14 cellular contexts compared by ENCODE assay signal in genomic region chr15:70902105-70902504, GRCh38. TPM values are rescaled to one million over a fixed set of nuclear protein-coding genes. Genes with fewer than 3 reads are reported as not detected.
DNase-seq lines count a peak whose midpoint lies in the region; ATAC-seq, FAIRE-seq and TF ChIP-seq lines count a peak whose summit lies in the region.
"Had no signal": no experiment of that assay in that cellular context is flagged by ENCODE, and none has a peak within 500 bp of the region (broad histone marks: within the 10 kb centered on the region; RNA-seq: fewer than 3 reads in every experiment).

No MANE protein-coding gene starts in this region.

- 64% methylated on average over 2 of the region's 2 CpGs for WGBS in prostate gland

- peaks cover 0 to 4% of the 10 kb centered on the region in 2 donors for H3K36me3 ChIP-seq in prostate gland

- H3K4me1 ChIP-seq in prostate gland (replicated peaks), result no peaks in the 10 kb centered on the region

- no peak for TF ChIP-seq CTCF in astrocyte of the spinal cord (IDR thresholded peaks at IDR 0.05; ENCODE audit: low read depth, low read length)
- TF ChIP-seq CTCF in prostate gland (IDR thresholded peaks at IDR 0.05), result no peak

- H3K4me1 Mint-ChIP-seq in activated CD4-positive, alpha-beta T cell treated with anti-CD3 and anti-CD28 coated beads, Interleukin-2, amount 10 ng/mL, durations not matched to agents 24 days and 14 days, result no peaks in the 10 kb centered on the region

- H3K9me3 Mint-ChIP-seq in activated CD4-positive, alpha-beta T cell treated with anti-CD3 and anti-CD28 coated beads, Interleukin-2, amount 10 ng/mL, durations not matched to agents 24 days and 14 days, result peaks cover 3% of the 10 kb centered on the region

- H3K27ac ChIP-seq in prostate gland, result no peak overlapping the region
- H3K27ac ChIP-seq: C4-2B had no signal

- H3K27me3 Mint-ChIP-seq in activated CD4-positive, alpha-beta T cell treated with anti-CD3 and anti-CD28 coated beads, Interleukin-2, amount 10 ng/mL, durations not matched to agents 24 days and 14 days, result peaks cover 20% of the 10 kb centered on the region

- peak; percentile 68 for DNase-seq in AG08395 (ENCODE audit: low spot score)
- peak; percentile 67 for DNase-seq in HTR-8/SVneo (ENCODE audit: insufficient read length, low spot score)
- peak; percentile 88 for DNase-seq in astrocyte of the spinal cord (ENCODE audit: low read depth, low spot score)
- DNase-seq in kidney tubule cell (ENCODE audit: low spot score), result peak; percentile 85
- no peak for DNase-seq in prostate gland (ENCODE audit: low spot score)
- DNase-seq in activated CD4-positive, alpha-beta T cell treated with anti-CD3 and anti-CD28 coated beads, Interleukin-2, amount 10 ng/mL, durations not matched to agents 24 days and 14 days, result no peak
- DNase-seq: activated CD4-positive, alpha-beta T cell treated with anti-CD3 and anti-CD28 coated beads, Interleukin-2, amount 50 U/mL, for 48 hours; hypothalamus; NCI-H2029; nucleus accumbens; RPMI8226 had no signal

- no peaks in the 10 kb centered on the region for H3K9me3 ChIP-seq in prostate gland

- H3K27ac Mint-ChIP-seq in activated CD4-positive, alpha-beta T cell treated with anti-CD3 and anti-CD28 coated beads, Interleukin-2, amount 10 ng/mL, durations not matched to agents 24 days and 14 days, result no peak overlapping the region

- no peaks in the 10 kb centered on the region for H3K36me3 Mint-ChIP-seq in activated CD4-positive, alpha-beta T cell treated with anti-CD3 and anti-CD28 coated beads, Interleukin-2, amount 10 ng/mL, durations not matched to agents 24 days and 14 days (ENCODE audit: low read depth)

- no peak overlapping the region for H3K4me3 ChIP-seq in astrocyte of the spinal cord (ENCODE audit: low read depth, low read length)
- H3K4me3 ChIP-seq in prostate gland, result no peak overlapping the region

- no peak overlapping the region for H3K4me3 Mint-ChIP-seq in activated CD4-positive, alpha-beta T cell treated with anti-CD3 and anti-CD28 coated beads, Interleukin-2, amount 10 ng/mL, durations not matched to agents 24 days and 14 days

- FAIRE-seq in HTR-8/SVneo (lab: Jason Lieb, UNC), result peak; percentile 91

- in situ Hi-C loops in astrocyte of the spinal cord (cut with HindIII; ENCODE audit: low sequenced_read_pairs), result no loop called here

- no peak for TF ChIP-seq POLR2A in prostate gland (IDR thresholded peaks at IDR 0.05)

- ATAC-seq in HG03460 (IDR thresholded peaks at IDR 0.05; ENCODE audit: unreplicated experiment), result no peak
- no peak for ATAC-seq in HG02938 (IDR thresholded peaks at IDR 0.05; ENCODE audit: unreplicated experiment)

- no peaks in the 10 kb centered on the region for H3K27me3 ChIP-seq in prostate gland (replicated peaks; ENCODE audit: insufficient read depth)

- intact Hi-C loops in prostate gland (cut with DNase I), result no loop called here
- intact Hi-C loops in activated CD4-positive, alpha-beta T cell treated with anti-CD3 and anti-CD28 coated beads, Interleukin-2, amount 10 ng/mL, durations not matched to agents 24 days and 14 days (cut with micrococcal nuclease), result no loop called here

RNA-seq across cellular contexts. Expression of gene LRRC49, which starts 9.5 kb away (rescaled TPM):
- 10 to 100 TPM in 1 of 2 donors, 1 to 10 TPM in 1; 9.8 to 13.3 TPM for total RNA-seq in prostate gland
- not detected in 2 replicates for total RNA-seq in activated CD4-positive, alpha-beta T cell treated with anti-CD3 and anti-CD28 coated beads, Interleukin-2, amount 10 ng/mL, durations not matched to agents 24 days and 14 days

RNA-seq across cellular contexts. Expression of gene THAP10, which starts 9.9 kb away (rescaled TPM):
- total RNA-seq in prostate gland, result 1 to 10 TPM; 3.2 to 6.6 TPM
- total RNA-seq in activated CD4-positive, alpha-beta T cell treated with anti-CD3 and anti-CD28 coated beads, Interleukin-2, amount 10 ng/mL, durations not matched to agents 24 days and 14 days, result not detected in 2 replicates

RNA-seq across cellular contexts. Expression of gene LARP6, which starts 48.1 kb away (rescaled TPM):
- 10 to 100 TPM; 24.6 to 43.3 TPM for total RNA-seq in prostate gland
- total RNA-seq in activated CD4-positive, alpha-beta T cell treated with anti-CD3 and anti-CD28 coated beads, Interleukin-2, amount 10 ng/mL, durations not matched to agents 24 days and 14 days, result not detected in 2 replicates

Comparison
In these comparisons a context has a peak if more than half of its experiments do, and no peak if none do; other contexts are left out.
1. DNase-seq: peak in AG08395 (single experiment), HTR-8/SVneo (single experiment), astrocyte of the spinal cord (single experiment) and kidney tubule cell (single experiment); none in prostate gland (single experiment) and activated CD4-positive, alpha-beta T cell treated with anti-CD3 and anti-CD28 coated beads, Interleukin-2, amount 10 ng/mL, durations not matched to agents 24 days and 14 days (single experiment).
2. RNA of gene LARP6, which starts 48.1 kb away (total RNA-seq): 24.6 to 43.3 TPM in prostate gland; not detected in activated CD4-positive, alpha-beta T cell treated with anti-CD3 and anti-CD28 coated beads, Interleukin-2, amount 10 ng/mL, durations not matched to agents 24 days and 14 days; every median in the first group is over 10 times any median in the second.